18 cellular contexts compared by ENCODE assay signal in genomic region chr5:1465966-1466471, GRCh38. TPM values are rescaled to one million over a fixed set of nuclear protein-coding genes. Genes with fewer than 3 reads are reported as not detected.
"Had no signal": no experiment of that assay in that cellular context is flagged by ENCODE, and none has a peak within 500 bp of the region (broad histone marks: within the 10 kb centered on the region; RNA-seq: fewer than 3 reads in every experiment).

No MANE protein-coding gene starts in this region.

- ATAC-seq: activated CD8-positive, alpha-beta T cell treated with anti-CD3 and anti-CD28 coated beads for 36 hours; activated T-helper 17 cell treated with anti-CD3 and anti-CD28 coated beads, Interleukin-2, amount 50 U/mL, for 72 hours; left ventricle myocardium superior; natural killer cell treated with Interleukin-12 subunit alpha and Interleukin-12 subunit beta and Interleukin-15 and Interleukin-18, amount 100 ng/mL, for 72 hours; right cardiac atrium had no signal

- H3K27ac Mint-ChIP-seq: activated CD8-positive, alpha-beta T cell treated with anti-CD3 and anti-CD28 coated beads for 36 hours; activated naive CD4-positive, alpha-beta T cell treated with anti-CD3 and anti-CD28 coated beads, Interleukin-2, amount 10 ng/mL, durations not matched to agents 7 days and 5 days; activated T-helper 17 cell treated with anti-CD3 and anti-CD28 coated beads, Interleukin-2, amount 50 U/mL, for 72 hours; natural killer cell treated with Interleukin-12 subunit alpha and Interleukin-12 subunit beta and Interleukin-15 and Interleukin-18, amount 100 ng/mL, for 72 hours; stimulated activated naive CD8-positive, alpha-beta T cell treated with anti-CD3 and anti-CD28 coated beads, Interleukin-15, Interleukin-2, amounts not matched to agents 100 ng/mL and 50 ng/mL, for 24 hours; T-helper 1 cell treated with Interleukin-12 subunit alpha and Interleukin-12 subunit beta and Interleukin-4 antibody, amounts not matched to agents 30 μg/mL and 1 μg/mL, for 36 hours had no signal

- H3K4me1 ChIP-seq: adrenal gland, prostate gland had no signal

- H3K27me3 ChIP-seq: adrenal gland, dorsolateral prefrontal cortex had no signal

- DNase-seq: activated CD4-positive, alpha-beta T cell treated with anti-CD3 and anti-CD28 coated beads for 4 hours; activated CD8-positive, alpha-beta memory T cell treated with anti-CD3 and anti-CD28 coated beads, Interleukin-2, amount 50 U/mL, for 4 hours; activated CD8-positive, alpha-beta T cell treated with anti-CD3 and anti-CD28 coated beads for 36 hours; activated naive CD4-positive, alpha-beta T cell treated with anti-CD3 and anti-CD28 coated beads, Interleukin-2, amount 10 ng/mL, durations not matched to agents 7 days and 5 days; islet precursor cell; left ventricle myocardium superior; mesendoderm; occipital lobe; right cardiac atrium; WERI-Rb-1 had no signal

- H3K4me3 ChIP-seq: adrenal gland, dorsolateral prefrontal cortex, prostate gland had no signal

- H3K27ac ChIP-seq: adrenal gland, dorsolateral prefrontal cortex, prostate gland, WERI-Rb-1 had no signal

- H3K4me3 Mint-ChIP-seq: activated CD8-positive, alpha-beta T cell treated with anti-CD3 and anti-CD28 coated beads for 36 hours; activated naive CD4-positive, alpha-beta T cell treated with anti-CD3 and anti-CD28 coated beads, Interleukin-2, amount 10 ng/mL, durations not matched to agents 7 days and 5 days; activated T-helper 17 cell treated with anti-CD3 and anti-CD28 coated beads, Interleukin-2, amount 50 U/mL, for 72 hours; natural killer cell treated with Interleukin-12 subunit alpha and Interleukin-12 subunit beta and Interleukin-15 and Interleukin-18, amount 100 ng/mL, for 72 hours; stimulated activated naive CD8-positive, alpha-beta T cell treated with anti-CD3 and anti-CD28 coated beads, Interleukin-15, Interleukin-2, amounts not matched to agents 100 ng/mL and 50 ng/mL, for 24 hours; T-helper 1 cell treated with Interleukin-12 subunit alpha and Interleukin-12 subunit beta and Interleukin-4 antibody, amounts not matched to agents 30 μg/mL and 1 μg/mL, for 36 hours had no signal

- H3K9me3 ChIP-seq: adrenal gland, prostate gland had no signal

- H3K4me1 Mint-ChIP-seq: activated naive CD4-positive, alpha-beta T cell treated with anti-CD3 and anti-CD28 coated beads, Interleukin-2, amount 10 ng/mL, durations not matched to agents 7 days and 5 days; activated T-helper 17 cell treated with anti-CD3 and anti-CD28 coated beads, Interleukin-2, amount 50 U/mL, for 72 hours had no signal

- H3K9me3 Mint-ChIP-seq: activated T-helper 17 cell treated with anti-CD3 and anti-CD28 coated beads, Interleukin-2, amount 50 U/mL, for 72 hours had no signal

- H3K27me3 Mint-ChIP-seq: activated CD8-positive, alpha-beta T cell treated with anti-CD3 and anti-CD28 coated beads for 36 hours; activated naive CD4-positive, alpha-beta T cell treated with anti-CD3 and anti-CD28 coated beads, Interleukin-2, amount 10 ng/mL, durations not matched to agents 7 days and 5 days; activated T-helper 17 cell treated with anti-CD3 and anti-CD28 coated beads, Interleukin-2, amount 50 U/mL, for 72 hours; natural killer cell treated with Interleukin-12 subunit alpha and Interleukin-12 subunit beta and Interleukin-15 and Interleukin-18, amount 100 ng/mL, for 72 hours; stimulated activated naive CD8-positive, alpha-beta T cell treated with anti-CD3 and anti-CD28 coated beads, Interleukin-15, Interleukin-2, amounts not matched to agents 100 ng/mL and 50 ng/mL, for 24 hours had no signal

RNA-seq across cellular contexts. Expression of gene SLC6A3, which starts 20.8 kb away (rescaled TPM):
- total RNA-seq: activated CD8-positive, alpha-beta T cell treated with anti-CD3 and anti-CD28 coated beads for 36 hours; activated T-helper 17 cell treated with anti-CD3 and anti-CD28 coated beads, Interleukin-2, amount 50 U/mL, for 72 hours; adrenal gland; left ventricle myocardium superior; natural killer cell treated with Interleukin-12 subunit alpha and Interleukin-12 subunit beta and Interleukin-15 and Interleukin-18, amount 100 ng/mL, for 72 hours; occipital lobe; right cardiac atrium; temporal lobe had no signal
